In the genomic region with DNA sequence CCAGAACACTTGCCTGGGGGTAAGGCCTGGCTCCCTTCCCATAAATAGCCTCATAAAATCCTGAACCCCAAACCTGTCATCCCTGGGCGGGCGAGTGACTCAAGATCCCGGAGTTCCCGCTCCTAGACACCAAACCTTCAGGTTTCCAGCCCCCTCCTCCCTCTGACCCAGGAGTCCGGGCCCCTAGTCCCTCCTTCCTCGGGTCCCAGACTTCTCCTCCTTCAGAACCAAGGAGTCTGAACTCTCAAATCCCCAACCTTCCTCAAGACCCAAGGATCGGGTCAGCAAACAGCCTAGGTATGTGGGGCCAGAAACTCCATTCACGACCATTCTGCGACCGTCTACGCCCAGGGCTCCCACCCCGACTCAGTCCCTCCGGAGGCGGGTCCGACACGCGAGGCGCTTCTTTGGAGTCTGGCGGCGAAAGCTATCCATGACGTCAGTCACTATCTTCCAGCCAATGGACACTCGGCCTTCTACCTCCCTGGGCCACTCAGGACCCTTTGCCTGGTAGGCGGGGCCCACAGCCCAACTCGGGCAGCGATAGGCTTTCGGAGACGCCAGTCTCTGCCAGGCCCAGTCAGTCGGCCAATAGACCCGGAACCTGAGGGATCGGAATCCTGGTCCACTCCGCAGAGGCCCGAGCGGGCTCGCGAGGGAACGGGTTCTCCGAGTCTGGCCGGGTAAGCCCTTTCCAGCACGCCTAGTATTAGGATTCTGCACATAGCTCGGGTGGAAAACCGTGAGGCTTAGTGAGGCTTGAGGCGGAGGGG, we compare ENCODE assay signal across 8 cellular contexts. TPM values are rescaled to one million over a fixed set of nuclear protein-coding genes. Genes with fewer than 3 reads are reported as not detected.
A peak's percentile ranks its signal among the peaks of the same experiment; 100 is the strongest.
DNase-seq lines count a peak whose midpoint lies in the region; ATAC-seq, FAIRE-seq and TF ChIP-seq lines count a peak whose summit lies in the region.

No MANE protein-coding gene starts in this region.

- H4K20me1 ChIP-seq in OCI-LY1 (ENCODE audit: insufficient read depth, low read length) (no peaks in the 10 kb centered on the region), endothelial cell of umbilical vein (replicated peaks; ENCODE audit: control insufficient read depth, extremely low read depth, insufficient read depth, low read length) (no peaks in the 10 kb centered on the region)

- BruUV-seq in Calu3 (replicated peaks; lab: Mats Ljungman, UMichigan) (no TSS peak), endothelial cell of umbilical vein (replicated peaks; lab: Mats Ljungman, UMichigan) (TSS peak; percentile 74)

- TF ChIP-seq POLR2A in endothelial cell of umbilical vein (IDR thresholded peaks at IDR 0.05; ENCODE audit: low read depth, low read length), result peak; percentile 87

- H3K4me3 ChIP-seq in HUES6 (ENCODE audit: low read depth, low read length) (peak overlapping the region; percentile 75), OCI-LY1 (ENCODE audit: low read depth, low read length, poor library complexity, severe bottlenecking) (peak overlapping the region; percentile 83), endothelial cell of umbilical vein (replicated peaks in 1 of 3; ENCODE audit: insufficient read depth in 1 of 3, low read depth in 1 of 3, low read length in 3 of 3) (peak overlapping the region; percentile 36 to 73 (median 49))

- no peaks in the 10 kb centered on the region; the same call in 1 of the 2 replicates for H3F3A ChIP-seq in OCI-LY1 (ENCODE audit: insufficient read depth, low read length)

- POLR2A ChIA-PET in endothelial cell of umbilical vein (lab: Charles Lee), result interaction anchor here (0.6 to 1.3 kb wide), 2 partner anchors 10 to 39 kb away, joined by 3 to 4 read pairs; no protein-coding TSS in a partner anchor

- H3K4me1 Mint-ChIP-seq in Calu3 (ENCODE audit: low read depth, unreplicated experiment) (peaks cover 29% of the 10 kb centered on the region), mesothelial cell of epicardium (peaks cover 27% of the 10 kb centered on the region)

- peak; percentile 100 for FAIRE-seq in endothelial cell of umbilical vein (lab: Jason Lieb, UNC)

- H3K9me3 ChIP-seq in HUES6 (ENCODE audit: control insufficient read depth, insufficient read depth, low read depth, low read length) (no peaks in the 10 kb centered on the region), OCI-LY1 (ENCODE audit: low read length) (no peaks in the 10 kb centered on the region), endothelial cell of umbilical vein (replicated peaks; ENCODE audit: control insufficient read depth, insufficient read depth, low read length) (no peaks in the 10 kb centered on the region)

- peak overlapping the region; percentile 36; the same call in 1 of the 2 replicates for H3K27ac ChIP-seq in HUES6 (ENCODE audit: low read depth, low read length)
- H3K27ac ChIP-seq in OCI-LY1 (ENCODE audit: low read depth, low read length, poor library complexity, severe bottlenecking), result no peak overlapping the region
- H3K27ac ChIP-seq in endothelial cell of umbilical vein (ENCODE audit: insufficient read depth, low read depth, low read length), result peak overlapping the region; percentile 77

- H3K9me1 ChIP-seq in endothelial cell of umbilical vein (replicated peaks; ENCODE audit: control insufficient read depth, extremely low read depth, insufficient read depth, low read length), result no peaks in the 10 kb centered on the region

- peak; percentile 100 for DNase-seq in Calu3
- peak; percentile 82 for DNase-seq in activated T-cell treated with anti-CD3 and anti-CD28 coated beads for 1 hour (ENCODE audit: low read depth)
- DNase-seq in endothelial cell of umbilical vein (ENCODE audit: low read depth, low spot score), result peak; percentile 100
- DNase-seq in mesothelial cell of epicardium (ENCODE audit: low spot score in 2 of 2, unreplicated experiment in 2 of 2), result peak; percentile 96 to 100
- DNase-seq in stimulated activated CD8-positive, alpha-beta memory T cell treated with anti-CD3 and anti-CD28 coated beads, Interleukin-15, amount 100 ng/mL, for 4 hours (ENCODE audit: low read depth in 2 of 2), result peak; percentile 86 to 88

- H3K9me3 Mint-ChIP-seq in Calu3 (ENCODE audit: low read depth, unreplicated experiment), result no peaks in the 10 kb centered on the region
- no peaks in the 10 kb centered on the region for H3K9me3 Mint-ChIP-seq in mesothelial cell of epicardium

- intact Hi-C loops in Calu3 (cut with micrococcal nuclease; ENCODE audit: unreplicated experiment), result no loop called here
- intact Hi-C loops in endothelial cell of umbilical vein (cut with micrococcal nuclease), result loop anchor here (1.0 to 5.0 kb wide), 4 partner anchors 27 to 264 kb away; a partner anchor contains a TSS

- no peaks in the 10 kb centered on the region for H3K9me2 ChIP-seq in OCI-LY1 (ENCODE audit: low read depth, low read length)

- H3K27ac Mint-ChIP-seq in Calu3 (ENCODE audit: unreplicated experiment) (peak overlapping the region; percentile 90), mesothelial cell of epicardium (peak overlapping the region; percentile 98)

- H3K4me1 ChIP-seq in HUES6 (ENCODE audit: control insufficient read depth, insufficient read depth, low read length), result peaks cover 13% of the 10 kb centered on the region; the same call in 1 of the 2 replicates
- H3K4me1 ChIP-seq in OCI-LY1 (ENCODE audit: insufficient read depth, low read length, severe bottlenecking), result peaks cover 17% of the 10 kb centered on the region
- peaks cover 17% of the 10 kb centered on the region for H3K4me1 ChIP-seq in endothelial cell of umbilical vein (ENCODE audit: control insufficient read depth, extremely low read depth, insufficient read depth, low read length)

- CTCF ChIA-PET in Calu3 (lab: Charles Lee) (interaction anchor here (0.6 to 2.5 kb wide), 9 partner anchors 12 to 283 kb away, joined by 3 to 13 read pairs (median 3); no protein-coding TSS in a partner anchor), endothelial cell of umbilical vein (lab: Charles Lee) (interaction anchor here (1.0 to 1.7 kb wide), 9 partner anchors 9 to 288 kb away, joined by 3 to 8 read pairs (median 3); a partner anchor contains a TSS)

- TF ChIP-seq CTCF in Calu3 (IDR thresholded peaks at IDR 0.05; ENCODE audit: unreplicated experiment) (no peak), OCI-LY1 (IDR thresholded peaks at IDR 0.05; ENCODE audit: low read length) (no peak), endothelial cell of umbilical vein (IDR thresholded peaks at IDR 0.05; ENCODE audit: extremely low read depth in 1 of 2, insufficient read depth in 1 of 2, low read depth in 1 of 2, low read length in 2 of 2) (no peak), mesothelial cell of epicardium (IDR thresholded peaks at IDR 0.05; ENCODE audit: unreplicated experiment) (no peak)

- H3K27me3 ChIP-seq in HUES6 (ENCODE audit: control insufficient read depth, insufficient read depth, low read length) (peaks cover 12% of the 10 kb centered on the region), OCI-LY1 (ENCODE audit: insufficient read depth, low read length) (no peaks in the 10 kb centered on the region), endothelial cell of umbilical vein (ENCODE audit: control insufficient read depth in 2 of 2, insufficient read depth in 2 of 2, low read length in 2 of 2) (no peaks in the 10 kb centered on the region)

- H3K4me3 Mint-ChIP-seq in Calu3 (ENCODE audit: low read depth, unreplicated experiment) (peak overlapping the region; percentile 86), mesothelial cell of epicardium (peak overlapping the region; percentile 90)

- no peaks in the 10 kb centered on the region for H3K36me3 ChIP-seq in HUES6 (ENCODE audit: control insufficient read depth, insufficient read depth, low read length)
- no peaks in the 10 kb centered on the region for H3K36me3 ChIP-seq in OCI-LY1 (ENCODE audit: insufficient read depth, low read length)
- no peaks in the 10 kb centered on the region for H3K36me3 ChIP-seq in endothelial cell of umbilical vein (ENCODE audit: control insufficient read depth in 2 of 2, extremely low read depth in 1 of 2, insufficient read depth in 2 of 2, low read length in 2 of 2)

- H3K9ac ChIP-seq in HUES6 (ENCODE audit: low read length) (peak overlapping the region; percentile 80), OCI-LY1 (ENCODE audit: low read length) (peak overlapping the region; percentile 85), endothelial cell of umbilical vein (replicated peaks; ENCODE audit: extremely low read depth, insufficient read depth, low read length) (peak overlapping the region; percentile 85)

- H3K27me3 Mint-ChIP-seq in Calu3 (ENCODE audit: unreplicated experiment), result peaks cover 20% of the 10 kb centered on the region
- H3K27me3 Mint-ChIP-seq in mesothelial cell of epicardium (ENCODE audit: low read depth), result peaks cover 13% of the 10 kb centered on the region

- peak; percentile 91 for ATAC-seq in GM21447 (IDR thresholded peaks at IDR 0.05; ENCODE audit: unreplicated experiment)

- peaks cover 27% of the 10 kb centered on the region for H3K36me3 Mint-ChIP-seq in Calu3 (ENCODE audit: insufficient read depth, unreplicated experiment)
- H3K36me3 Mint-ChIP-seq in mesothelial cell of epicardium, result no peaks in the 10 kb centered on the region

- dilution Hi-C loops in endothelial cell of umbilical vein (cut with MboI; ENCODE audit: extremely low pct_ligation_motif_present, low sequenced_read_pairs), result no loop called here

- H3K79me2 ChIP-seq in OCI-LY1 (ENCODE audit: insufficient read depth, low read length) (no peaks in the 10 kb centered on the region), endothelial cell of umbilical vein (ENCODE audit: control insufficient read depth, insufficient read depth, low read length) (peaks cover 6% of the 10 kb centered on the region)

- H2AFZ ChIP-seq in OCI-LY1 (ENCODE audit: low read length) (peak overlapping the region; percentile 33; the same call in 1 of the 2 replicates), endothelial cell of umbilical vein (ENCODE audit: low read depth, low read length) (peak overlapping the region; percentile 94)

- H3K4me2 ChIP-seq in OCI-LY1 (ENCODE audit: low read length) (peak overlapping the region; percentile 98), endothelial cell of umbilical vein (ENCODE audit: insufficient read depth, low read length) (peak overlapping the region; percentile 80)

RNA-seq across cellular contexts. Expression of a gene that starts 6.6 kb away (rescaled TPM):
- total RNA-seq in Calu3 (2022), result 1.6 TPM in 2 replicates
- 0.73 TPM in 1 of 2 replicates, not detected in the other for total RNA-seq in endothelial cell of umbilical vein
- polyA plus RNA-seq in endothelial cell of umbilical vein, result 0.23 and 0.27 TPM in 2 replicates
- polyA plus RNA-seq in endothelial cell of umbilical vein (2011; cell fraction: cytosol; rRNA removed), result 0.75 and 0.87 TPM in 2 replicates
- polyA plus RNA-seq in endothelial cell of umbilical vein (2011; cell fraction: nucleus; rRNA removed), result not detected in 2 replicates
- 1.3 and 2.0 TPM in 2 replicates for polyA plus RNA-seq in endothelial cell of umbilical vein (2012)
- polyA minus RNA-seq in endothelial cell of umbilical vein, result 0.95 TPM in 1 of 2 replicates, not detected in the other
- 4.3 TPM for polyA minus RNA-seq in endothelial cell of umbilical vein (2011; cell fraction: cytosol; rRNA and poly(A)+ RNA removed)
- not detected in 2 replicates for polyA minus RNA-seq in endothelial cell of umbilical vein (2011; cell fraction: nucleus; rRNA and poly(A)+ RNA removed)
- 1.5 to 2.1 TPM (median 1.9 TPM) in 3 replicates for total RNA-seq in mesothelial cell of epicardium

RNA-seq across cellular contexts. Expression of a gene that starts 30.5 kb away (rescaled TPM):
- total RNA-seq in Calu3 (2022) (17.1 and 22.0 TPM in 2 replicates), endothelial cell of umbilical vein (10.4 and 13.5 TPM in 2 replicates), mesothelial cell of epicardium (8.6 to 10.8 TPM (median 8.8 TPM) in 3 replicates)
- 3.8 and 6.0 TPM in 2 replicates for polyA plus RNA-seq in endothelial cell of umbilical vein
- 3.8 and 4.8 TPM in 2 replicates for polyA plus RNA-seq in endothelial cell of umbilical vein (2011; cell fraction: cytosol; rRNA removed)
- polyA plus RNA-seq in endothelial cell of umbilical vein (2011; cell fraction: nucleus; rRNA removed), result 4.2 and 5.8 TPM in 2 replicates
- polyA plus RNA-seq in endothelial cell of umbilical vein (2012), result 4.0 and 6.7 TPM in 2 replicates
- polyA minus RNA-seq in endothelial cell of umbilical vein, result 3.4 and 4.3 TPM in 2 replicates
- not detected for polyA minus RNA-seq in endothelial cell of umbilical vein (2011; cell fraction: cytosol; rRNA and poly(A)+ RNA removed)
- 3.2 and 6.1 TPM in 2 replicates for polyA minus RNA-seq in endothelial cell of umbilical vein (2011; cell fraction: nucleus; rRNA and poly(A)+ RNA removed)

RNA-seq across cellular contexts. Expression of a gene that starts 46.0 kb away (rescaled TPM):
- total RNA-seq in Calu3 (2022), result 3.8 and 4.0 TPM in 2 replicates
- total RNA-seq in endothelial cell of umbilical vein, result not detected in 2 replicates
- not detected in 2 replicates for polyA plus RNA-seq in endothelial cell of umbilical vein
- not detected in 2 replicates for polyA plus RNA-seq in endothelial cell of umbilical vein (2011; cell fraction: cytosol; rRNA removed)
- not detected in 2 replicates for polyA plus RNA-seq in endothelial cell of umbilical vein (2011; cell fraction: nucleus; rRNA removed)
- polyA plus RNA-seq in endothelial cell of umbilical vein (2012), result not detected in 2 replicates
- not detected in 2 replicates for polyA minus RNA-seq in endothelial cell of umbilical vein
- polyA minus RNA-seq in endothelial cell of umbilical vein (2011; cell fraction: cytosol; rRNA and poly(A)+ RNA removed), result not detected
- polyA minus RNA-seq in endothelial cell of umbilical vein (2011; cell fraction: nucleus; rRNA and poly(A)+ RNA removed), result not detected in 2 replicates
- total RNA-seq in mesothelial cell of epicardium, result not detected in 3 replicates
